4 cellular contexts compared by ENCODE assay signal in the genomic region with DNA sequence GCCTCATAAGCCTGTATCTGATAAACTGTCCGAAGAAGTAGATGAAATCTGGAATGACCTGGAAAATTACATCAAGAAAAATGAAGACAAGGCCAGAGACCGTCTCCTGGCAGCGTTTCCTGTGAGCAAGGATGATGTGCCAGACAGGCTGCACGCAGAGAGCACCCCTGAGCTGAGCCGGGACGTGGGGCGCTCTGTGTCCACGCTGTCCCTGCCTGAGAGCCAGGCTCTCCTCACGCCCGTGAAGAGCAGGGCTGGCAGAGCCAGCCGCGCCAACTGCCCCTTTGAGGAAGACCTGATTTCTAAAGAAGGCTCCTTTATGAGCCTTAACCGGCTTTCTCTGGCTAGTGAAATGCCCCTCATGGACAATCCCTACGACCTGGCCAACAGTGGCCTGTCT.
TF ChIP-seq lines count a peak whose summit lies in the region.

No MANE protein-coding gene starts in this region.

TF ChIP-seq in SK-N-SH, 30 proteins besides CTCF, POLR2A, EP300 and RAD21:
- TF ChIP-seq ELF1 (IDR thresholded peaks at IDR 0.05): no peak

TF ChIP-seq in SK-N-SH treated with all-trans-retinoic acid at 6 μM for 48 hours, 23 proteins besides CTCF, POLR2A, EP300 and RAD21:
- TF ChIP-seq ZC3H10 (CRISPR knock-in tag; IDR thresholded peaks at IDR 0.05) (no peak), GLIS3 (CRISPR knock-in tag; IDR thresholded peaks at IDR 0.05) (no peak), TSHZ2 (CRISPR knock-in tag; IDR thresholded peaks at IDR 0.05) (no peak), ZFP30 (CRISPR knock-in tag; IDR thresholded peaks at IDR 0.05) (no peak), ARNTL (CRISPR knock-in tag; IDR thresholded peaks at IDR 0.05; ENCODE audit: borderline replicate concordance, low read depth) (no peak), CSRNP3 (CRISPR knock-in tag; IDR thresholded peaks at IDR 0.05) (no peak), SNAI2 (CRISPR knock-in tag; IDR thresholded peaks at IDR 0.05) (no peak)
- TF ChIP-seq, protein P1, sequence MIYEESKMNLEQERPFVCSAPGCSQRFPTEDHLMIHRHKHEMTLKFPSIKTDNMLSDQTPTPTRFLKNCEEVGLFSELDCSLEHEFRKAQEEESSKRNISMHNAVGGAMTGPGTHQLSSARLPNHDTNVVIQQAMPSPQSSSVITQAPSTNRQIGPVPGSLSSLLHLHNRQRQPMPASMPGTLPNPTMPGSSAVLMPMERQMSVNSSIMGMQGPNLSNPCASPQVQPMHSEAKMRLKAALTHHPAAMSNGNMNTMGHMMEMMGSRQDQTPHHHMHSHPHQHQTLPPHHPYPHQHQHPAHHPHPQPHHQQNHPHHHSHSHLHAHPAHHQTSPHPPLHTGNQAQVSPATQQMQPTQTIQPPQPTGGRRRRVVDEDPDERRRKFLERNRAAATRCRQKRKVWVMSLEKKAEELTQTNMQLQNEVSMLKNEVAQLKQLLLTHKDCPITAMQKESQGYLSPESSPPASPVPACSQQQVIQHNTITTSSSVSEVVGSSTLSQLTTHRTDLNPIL (CRISPR knock-in tag; IDR thresholded peaks at IDR 0.05; ENCODE audit: low read depth): no peak

TF ChIP-seq in GM12878, 131 proteins besides CTCF, POLR2A, EP300 and RAD21:
- TF ChIP-seq RCOR1 (conservative IDR thresholded peaks at IDR 0.05; ENCODE audit: low read depth, low read length): no peak

TF ChIP-seq in endothelial cell of umbilical vein, 7 proteins besides CTCF, POLR2A, EP300 and RAD21:
- TF ChIP-seq GATA2 (IDR thresholded peaks at IDR 0.05; ENCODE audit: insufficient read depth, insufficient read length, low read depth, low read length) (no peak), MYC (IDR thresholded peaks at IDR 0.05; ENCODE audit: low read depth, low read length) (no peak), JUN (IDR thresholded peaks at IDR 0.05; ENCODE audit: borderline replicate concordance, insufficient read depth, insufficient read length, low read depth) (no peak), POLR2AphosphoS5 (IDR thresholded peaks at IDR 0.05; ENCODE audit: insufficient read depth, low read depth, low read length) (no peak)
